Comparison of ENCODE assay signal across 13 cellular contexts in the genomic region with DNA sequence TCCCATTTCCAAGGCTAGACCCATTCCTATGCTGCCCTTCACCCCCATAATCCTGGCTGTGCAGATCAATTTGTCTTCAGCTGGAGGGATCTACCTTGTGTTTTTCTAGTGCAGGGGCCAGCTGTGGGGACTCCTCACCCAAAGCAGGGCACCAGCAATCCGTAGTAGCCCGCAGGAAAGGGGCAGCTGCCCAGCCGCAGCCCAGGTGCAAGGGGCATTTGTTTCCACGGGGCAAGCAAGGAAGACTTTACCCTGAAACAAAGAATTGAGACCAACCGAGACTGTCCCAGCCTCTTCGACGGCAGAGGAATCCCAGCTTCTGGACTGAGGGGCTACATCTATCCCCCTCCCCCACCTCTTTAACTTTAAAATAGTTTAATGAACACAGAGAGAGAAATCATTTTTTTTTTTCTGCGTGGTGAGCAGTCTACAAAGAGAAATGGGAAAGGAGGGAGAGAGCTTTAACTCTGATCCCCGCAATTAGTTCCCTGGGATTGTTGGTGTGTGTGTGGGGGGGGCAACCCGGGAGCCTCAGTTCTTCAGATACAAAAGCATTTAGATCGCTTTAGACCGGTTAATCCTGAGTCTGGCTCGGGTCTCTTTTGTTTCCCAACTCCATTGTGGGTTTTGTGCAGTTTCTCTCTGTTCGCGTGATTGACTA. TPM values are rescaled to one million over a fixed set of nuclear protein-coding genes. Genes with fewer than 3 reads are reported as not detected.
DNase-seq lines count a peak whose midpoint lies in the region; ATAC-seq, FAIRE-seq and TF ChIP-seq lines count a peak whose summit lies in the region.
"Had no signal": no experiment of that assay in that cellular context is flagged by ENCODE, and none has a peak within 500 bp of the region (broad histone marks: within the 10 kb centered on the region; RNA-seq: fewer than 3 reads in every experiment).

No MANE protein-coding gene starts in this region.

- no peak for TF ChIP-seq CTCF in activated CD8-positive, alpha-beta T cell treated with anti-CD3 and anti-CD28 coated beads for 36 hours (IDR thresholded peaks at IDR 0.05)
- TF ChIP-seq CTCF in kidney (IDR thresholded peaks at IDR 0.05; ENCODE audit: borderline replicate concordance, extremely low read depth, insufficient read depth) = no peak
- no peak for TF ChIP-seq CTCF in type B pancreatic cell (conservative IDR thresholded peaks at IDR 0.05)

- H3K36me3 Mint-ChIP-seq in stimulated activated naive CD8-positive, alpha-beta T cell treated with anti-CD3 and anti-CD28 coated beads, Interleukin-15, Interleukin-2, amounts not matched to agents 100 ng/mL and 50 ng/mL, for 24 hours (ENCODE audit: low read depth) = no peaks in the 10 kb centered on the region
- no peaks in the 10 kb centered on the region for H3K36me3 Mint-ChIP-seq in activated CD8-positive, alpha-beta T cell treated with anti-CD3 and anti-CD28 coated beads for 36 hours (ENCODE audit: low read depth)
- no peaks in the 10 kb centered on the region for H3K36me3 Mint-ChIP-seq in type B pancreatic cell

- FAIRE-seq in kidney (lab: Jason Lieb, UNC) = no peak
- FAIRE-seq: colon had no signal

- no peak overlapping the region for H3K27ac Mint-ChIP-seq in stimulated activated naive CD8-positive, alpha-beta T cell treated with anti-CD3 and anti-CD28 coated beads, Interleukin-15, Interleukin-2, amounts not matched to agents 100 ng/mL and 50 ng/mL, for 24 hours
- no peak overlapping the region for H3K27ac Mint-ChIP-seq in activated CD8-positive, alpha-beta T cell treated with anti-CD3 and anti-CD28 coated beads for 36 hours
- H3K27ac Mint-ChIP-seq in type B pancreatic cell = peak overlapping the region; percentile 17

- intact Hi-C loops in activated CD8-positive, alpha-beta T cell treated with anti-CD3 and anti-CD28 coated beads for 36 hours (cut with micrococcal nuclease) = loop anchor here (10.0 kb wide), 1 partner anchor 456 kb away; no protein-coding TSS in a partner anchor
- intact Hi-C loops in kidney (cut with DNase I) = no loop called here

- peaks cover 30% of the 10 kb centered on the region for H3K27me3 ChIP-seq in SJCRH30

- H3K4me3 Mint-ChIP-seq in stimulated activated naive CD8-positive, alpha-beta T cell treated with anti-CD3 and anti-CD28 coated beads, Interleukin-15, Interleukin-2, amounts not matched to agents 100 ng/mL and 50 ng/mL, for 24 hours = peak overlapping the region; percentile 60
- peak overlapping the region; percentile 31 for H3K4me3 Mint-ChIP-seq in activated CD8-positive, alpha-beta T cell treated with anti-CD3 and anti-CD28 coated beads for 36 hours
- H3K4me3 Mint-ChIP-seq in type B pancreatic cell = peak overlapping the region; percentile 76

- H3K4me1 Mint-ChIP-seq in stimulated activated naive CD8-positive, alpha-beta T cell treated with anti-CD3 and anti-CD28 coated beads, Interleukin-15, Interleukin-2, amounts not matched to agents 100 ng/mL and 50 ng/mL, for 24 hours (ENCODE audit: low read depth) = peaks cover 42% of the 10 kb centered on the region
- peaks cover 37% of the 10 kb centered on the region for H3K4me1 Mint-ChIP-seq in activated CD8-positive, alpha-beta T cell treated with anti-CD3 and anti-CD28 coated beads for 36 hours (ENCODE audit: low read depth)
- peaks cover 9% of the 10 kb centered on the region for H3K4me1 Mint-ChIP-seq in type B pancreatic cell (ENCODE audit: unreplicated experiment)

- no peak for ATAC-seq in stimulated activated naive CD8-positive, alpha-beta T cell treated with anti-CD3 and anti-CD28 coated beads, Interleukin-15, Interleukin-2, amounts not matched to agents 100 U/mL and 50 U/mL, for 24 hours
- no peak for ATAC-seq in activated CD8-positive, alpha-beta T cell treated with anti-CD3 and anti-CD28 coated beads for 36 hours
- no peak for ATAC-seq in GM21526 (IDR thresholded peaks at IDR 0.05; ENCODE audit: low FRiP score, unreplicated experiment)
- ATAC-seq: sciatic nerve had no signal

- H3K27ac ChIP-seq in kidney (ENCODE audit: low read depth in 2 of 2, low read length in 2 of 2) (no peak overlapping the region), SJCRH30 (no peak overlapping the region)

- H3K9me3 ChIP-seq in kidney (ENCODE audit: control insufficient read depth in 1 of 2, low read length in 2 of 2) (no peaks in the 10 kb centered on the region), SJCRH30 (replicated peaks) (no peaks in the 10 kb centered on the region)

- H3K4me1 ChIP-seq in kidney (ENCODE audit: control insufficient read depth in 1 of 2, insufficient read depth in 1 of 2, low read depth in 1 of 2, low read length in 2 of 2) (peaks cover 0 to 6% of the 10 kb centered on the region in 2 donors), SJCRH30 (no peaks in the 10 kb centered on the region; the same call in 1 of the 2 replicates)

- POLR2A ChIA-PET in activated CD8-positive, alpha-beta T cell treated with anti-CD3 and anti-CD28 coated beads for 36 hours (lab: Charles Lee) = no interaction called here

- H3K4me3 ChIP-seq in kidney (ENCODE audit: low read length in 2 of 2) = no peak overlapping the region
- H3K4me3 ChIP-seq in SJCRH30 = no peak overlapping the region

- DNase-seq in stimulated activated naive CD8-positive, alpha-beta T cell treated with anti-CD3 and anti-CD28 coated beads, Interleukin-15, Interleukin-2, amounts not matched to agents 100 U/mL and 50 U/mL, for 24 hours = no peak
- no peak for DNase-seq in activated CD8-positive, alpha-beta T cell treated with anti-CD3 and anti-CD28 coated beads for 36 hours
- DNase-seq in kidney = peak; percentile 55
- no peak for DNase-seq in type B pancreatic cell (ENCODE audit: extremely low spot score, unreplicated experiment)
- DNase-seq in SJCRH30 = no peak
- DNase-seq in KBM-7 = no peak
- DNase-seq: activated naive CD4-positive, alpha-beta T cell treated with Interleukin-2 at 50 U/mL for 16 hours; C1 segment of cervical spinal cord; MM.1S had no signal

- no peaks in the 10 kb centered on the region for H3K9me3 Mint-ChIP-seq in stimulated activated naive CD8-positive, alpha-beta T cell treated with anti-CD3 and anti-CD28 coated beads, Interleukin-15, Interleukin-2, amounts not matched to agents 100 ng/mL and 50 ng/mL, for 24 hours
- H3K9me3 Mint-ChIP-seq in activated CD8-positive, alpha-beta T cell treated with anti-CD3 and anti-CD28 coated beads for 36 hours = no peaks in the 10 kb centered on the region
- H3K9me3 Mint-ChIP-seq in type B pancreatic cell = no peaks in the 10 kb centered on the region

- CTCF ChIA-PET in activated CD8-positive, alpha-beta T cell treated with anti-CD3 and anti-CD28 coated beads for 36 hours (lab: Charles Lee) = no interaction called here

- in situ Hi-C loops in KBM-7 (cut with MboI; ENCODE audit: low pct_unique_long_range_greater_than_20kb, low sequenced_read_pairs) = no loop called here

- H3K27me3 Mint-ChIP-seq in stimulated activated naive CD8-positive, alpha-beta T cell treated with anti-CD3 and anti-CD28 coated beads, Interleukin-15, Interleukin-2, amounts not matched to agents 100 ng/mL and 50 ng/mL, for 24 hours = peaks cover 84% of the 10 kb centered on the region
- peaks cover 81% of the 10 kb centered on the region for H3K27me3 Mint-ChIP-seq in activated CD8-positive, alpha-beta T cell treated with anti-CD3 and anti-CD28 coated beads for 36 hours
- H3K27me3 Mint-ChIP-seq in type B pancreatic cell = peaks cover 93% of the 10 kb centered on the region

- H3K36me3 ChIP-seq in kidney (ENCODE audit: control insufficient read depth in 1 of 2, insufficient read depth in 2 of 2, low read length in 2 of 2) (no peaks in the 10 kb centered on the region), SJCRH30 (no peaks in the 10 kb centered on the region)

- no peak overlapping the region for H3K9ac ChIP-seq in kidney (ENCODE audit: low read length in 2 of 2)

RNA-seq across cellular contexts. Expression of gene LHX2, which starts 10.7 kb away (rescaled TPM):
- not detected for total RNA-seq in activated CD8-positive, alpha-beta T cell treated with anti-CD3 and anti-CD28 coated beads for 36 hours
- total RNA-seq in kidney (not detected), type B pancreatic cell (ENCODE audit: low replicate concordance) (1.2 TPM in 1 of 2 replicates, not detected in the other)
- polyA plus RNA-seq in kidney (ENCODE audit: insufficient read depth, low read depth, low replicate concordance) = not detected
- total RNA-seq in SJCRH30 (2014; rRNA removed; shearing (Covaris generic)) = 0.48 and 1.6 TPM in 2 replicates
- total RNA-seq: sciatic nerve had no signal
